ENCODE assay signal across 5 cellular contexts in genomic region chr6:69889591-69889956, GRCh38. TPM values are rescaled to one million over a fixed set of nuclear protein-coding genes. Genes with fewer than 3 reads are reported as not detected.
"Had no signal": no experiment of that assay in that cellular context is flagged by ENCODE, and none has a peak within 500 bp of the region (broad histone marks: within the 10 kb centered on the region; RNA-seq: fewer than 3 reads in every experiment).

No MANE protein-coding gene starts in this region.

RNA-seq across cellular contexts. Expression of gene COL19A1, which starts 23.2 kb away (rescaled TPM):
- total RNA-seq: activated CD4-positive, alpha-beta T cell treated with anti-CD3 and anti-CD28 coated beads for 36 hours; activated CD4-positive, alpha-beta T cell treated with anti-CD3 and anti-CD28 coated beads, Interleukin-2, amount 10 ng/mL, durations not matched to agents 7 days and 5 days; activated CD8-positive, alpha-beta T cell treated with anti-CD3 and anti-CD28 coated beads, Interleukin-2, amount 10 ng/mL, durations not matched to agents 7 days and 5 days; ascending aorta; bronchial epithelial cell had no signal
